In the genomic region with DNA sequence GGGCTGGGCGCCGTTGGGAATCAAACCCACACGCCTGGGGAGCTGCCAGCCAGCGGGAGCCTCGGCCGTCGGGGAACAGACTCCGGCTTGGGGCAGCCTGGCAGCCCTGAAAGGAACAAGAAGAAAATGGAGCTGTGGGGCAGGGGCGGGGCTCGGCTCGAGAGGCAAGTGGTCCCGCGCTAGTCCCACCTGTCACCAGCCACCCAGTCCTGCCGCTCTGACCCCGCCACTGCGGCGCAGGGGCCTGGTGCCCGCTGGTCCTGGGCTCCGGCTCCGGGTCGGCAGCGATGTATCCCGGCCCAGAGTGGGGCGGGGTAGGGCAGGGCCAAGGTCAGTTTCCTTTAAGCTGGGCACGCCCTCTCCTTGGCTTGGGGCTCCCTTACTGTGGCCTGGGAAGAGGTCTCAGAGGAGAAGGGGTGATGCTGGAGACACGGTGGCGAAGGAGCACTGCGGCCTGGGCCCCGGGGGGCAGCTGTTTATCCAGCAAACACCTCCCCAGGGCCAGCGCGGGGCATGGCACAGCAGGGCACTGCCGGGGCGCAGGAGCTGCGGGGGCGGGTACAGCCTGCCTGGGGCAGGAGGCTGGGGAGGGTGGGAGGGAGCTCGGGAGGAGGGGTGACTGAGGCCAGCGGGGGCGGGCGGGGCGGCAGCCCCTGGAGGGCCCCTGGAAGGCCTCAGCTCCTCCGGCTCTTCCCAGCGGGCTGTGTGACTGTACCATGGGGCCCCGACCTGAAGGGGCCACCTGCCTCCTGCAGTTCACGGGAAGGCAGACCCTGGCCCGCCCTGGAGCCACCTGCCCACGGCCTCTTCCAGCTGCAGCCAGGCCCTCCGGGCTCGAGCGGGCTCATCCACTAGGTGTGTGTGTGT, we compare ENCODE assay signal across 8 cellular contexts. TPM values are rescaled to one million over a fixed set of nuclear protein-coding genes. Genes with fewer than 3 reads are reported as not detected.
DNase-seq lines count a peak whose midpoint lies in the region; ATAC-seq and TF ChIP-seq lines count a peak whose summit lies in the region.

No MANE protein-coding gene starts in this region.

- no peak for DNase-seq in effector memory CD8-positive, alpha-beta T cell
- DNase-seq in omental fat pad (ENCODE audit: low spot score) (no peak), nucleus accumbens (lab: John Stamatoyannopoulos, UW) (no peak), NK-92 (lab: John Stamatoyannopoulos, UW; ENCODE audit: unreplicated experiment) (no peak), NCI-H2029 treated with DMSO at 0.1 percent for 48 hours (lab: John Stamatoyannopoulos, UW) (no peak)
- DNase-seq in stimulated activated CD4-positive, alpha-beta T cell treated with anti-CD3 and anti-CD28 coated beads, Interleukin-1b, Interleukin-23, amount 100 ng/mL, for 48 hours, result no peak

- H3K4me1 Mint-ChIP-seq in IgD-negative memory B cell, result peaks cover 5 to 16% (median 16%) of the 10 kb centered on the region in 3 donors
- H3K4me1 Mint-ChIP-seq in effector memory CD8-positive, alpha-beta T cell (ENCODE audit: low read depth in 2 of 2), result peaks cover 11% of the 10 kb centered on the region in 2 donors

- no peak for TF ChIP-seq CTCF in omental fat pad (IDR thresholded peaks at IDR 0.05)

- H3K9me3 Mint-ChIP-seq in IgD-negative memory B cell, result no peaks in the 10 kb centered on the region
- no peaks in the 10 kb centered on the region for H3K9me3 Mint-ChIP-seq in effector memory CD8-positive, alpha-beta T cell

- H3K4me3 Mint-ChIP-seq in IgD-negative memory B cell, result peak overlapping the region; percentile 53 to 94 (median 77)
- H3K4me3 Mint-ChIP-seq in effector memory CD8-positive, alpha-beta T cell, result peak overlapping the region; percentile 71 to 85

- peak overlapping the region; percentile 42; the same call in 1 of the 2 replicates for H3K4me3 ChIP-seq in GM08714 (ENCODE audit: low read length)

- H3K27ac Mint-ChIP-seq in IgD-negative memory B cell, result peak overlapping the region in 1 of 3 donors; percentile 72
- H3K27ac Mint-ChIP-seq in effector memory CD8-positive, alpha-beta T cell, result peak overlapping the region in 1 of 2 donors; percentile 44

- H3K36me3 Mint-ChIP-seq in IgD-negative memory B cell, result no peaks in the 10 kb centered on the region
- peaks cover 3% of the 10 kb centered on the region for H3K36me3 Mint-ChIP-seq in effector memory CD8-positive, alpha-beta T cell (ENCODE audit: insufficient read depth)

- H3K27me3 Mint-ChIP-seq in IgD-negative memory B cell, result no peaks in the 10 kb centered on the region
- peaks cover 0 to 20% of the 10 kb centered on the region in 2 donors for H3K27me3 Mint-ChIP-seq in effector memory CD8-positive, alpha-beta T cell

- peak; percentile 21 for ATAC-seq in effector memory CD8-positive, alpha-beta T cell (replicated peaks)
- ATAC-seq in omental fat pad (ENCODE audit: low FRiP score), result peak; percentile 47

RNA-seq across cellular contexts. Expression of a gene that starts 15.6 kb away (rescaled TPM):
- 207 TPM for polyA plus RNA-seq in IgD-negative memory B cell
- total RNA-seq in omental fat pad, result 100 to 1,000 TPM in 2 of 4 donors, 10 to 100 TPM in 2; 46.8 to 264 (median 114) TPM
